In the genomic region with DNA sequence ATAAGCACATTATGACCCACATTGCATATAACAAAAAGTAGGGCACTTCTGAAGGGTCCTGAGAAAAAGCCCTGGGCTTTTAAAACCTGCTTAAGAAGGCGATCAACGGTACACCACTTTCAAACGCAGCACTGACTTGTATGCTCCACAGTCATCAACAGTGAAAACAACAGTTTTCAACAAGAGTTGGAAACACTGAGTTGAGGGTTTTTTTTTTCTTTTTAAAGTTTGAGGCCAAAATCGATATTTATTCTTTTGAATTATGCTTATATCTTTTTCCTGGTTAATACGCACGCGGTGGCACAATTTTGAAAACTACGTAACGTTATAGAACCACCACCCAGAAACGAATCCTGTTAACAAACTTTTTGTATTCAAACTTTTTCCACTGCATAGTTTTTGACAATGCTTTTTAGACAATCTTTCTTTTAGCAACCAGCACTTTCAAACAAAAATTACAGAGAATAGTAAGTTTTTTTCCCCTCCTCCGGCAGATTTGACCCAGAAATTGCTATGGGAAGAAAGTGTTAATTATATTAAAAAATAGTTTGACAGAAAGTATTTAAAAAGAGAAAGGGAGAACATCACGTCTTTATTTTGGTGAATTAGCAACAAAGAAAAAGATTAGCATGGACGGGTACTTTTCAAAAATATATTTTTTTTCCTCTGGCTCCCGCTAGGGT, we compare ENCODE assay signal across 1 cellular context.
TF ChIP-seq lines count a peak whose summit lies in the region.

No MANE protein-coding gene starts in this region.

TF ChIP-seq in IMR-90, 13 proteins besides CTCF, POLR2A, EP300 and RAD21 (continued from another document):
- TF ChIP-seq, protein P1, sequence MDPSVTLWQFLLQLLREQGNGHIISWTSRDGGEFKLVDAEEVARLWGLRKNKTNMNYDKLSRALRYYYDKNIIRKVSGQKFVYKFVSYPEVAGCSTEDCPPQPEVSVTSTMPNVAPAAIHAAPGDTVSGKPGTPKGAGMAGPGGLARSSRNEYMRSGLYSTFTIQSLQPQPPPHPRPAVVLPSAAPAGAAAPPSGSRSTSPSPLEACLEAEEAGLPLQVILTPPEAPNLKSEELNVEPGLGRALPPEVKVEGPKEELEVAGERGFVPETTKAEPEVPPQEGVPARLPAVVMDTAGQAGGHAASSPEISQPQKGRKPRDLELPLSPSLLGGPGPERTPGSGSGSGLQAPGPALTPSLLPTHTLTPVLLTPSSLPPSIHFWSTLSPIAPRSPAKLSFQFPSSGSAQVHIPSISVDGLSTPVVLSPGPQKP (IDR thresholded peaks at IDR 0.05; ENCODE audit: borderline replicate concordance, low read depth, low read length): no peak
- TF ChIP-seq FOS (IDR thresholded peaks at IDR 0.05; ENCODE audit: low read depth, low read length) (no peak), MAFK (IDR thresholded peaks at IDR 0.05; ENCODE audit: low read depth, low read length) (no peak), CEBPB (IDR thresholded peaks at IDR 0.05; ENCODE audit: low read depth, low read length) (no peak), RFX5 (IDR thresholded peaks at IDR 0.05; ENCODE audit: low read depth, low read length) (no peak), SMC3 (IDR thresholded peaks at IDR 0.05; ENCODE audit: low read depth, low read length) (no peak), MXI1 (IDR thresholded peaks at IDR 0.05; ENCODE audit: borderline replicate concordance, low read depth, low read length) (no peak), RCOR1 (IDR thresholded peaks at IDR 0.05; ENCODE audit: insufficient replicate concordance, low read length) (no peak), CHD1 (IDR thresholded peaks at IDR 0.05; ENCODE audit: low read depth, low read length) (no peak)
- TF ChIP-seq, protein P2, sequence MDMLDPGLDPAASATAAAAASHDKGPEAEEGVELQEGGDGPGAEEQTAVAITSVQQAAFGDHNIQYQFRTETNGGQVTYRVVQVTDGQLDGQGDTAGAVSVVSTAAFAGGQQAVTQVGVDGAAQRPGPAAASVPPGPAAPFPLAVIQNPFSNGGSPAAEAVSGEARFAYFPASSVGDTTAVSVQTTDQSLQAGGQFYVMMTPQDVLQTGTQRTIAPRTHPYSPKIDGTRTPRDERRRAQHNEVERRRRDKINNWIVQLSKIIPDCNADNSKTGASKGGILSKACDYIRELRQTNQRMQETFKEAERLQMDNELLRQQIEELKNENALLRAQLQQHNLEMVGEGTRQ (IDR thresholded peaks at IDR 0.05; ENCODE audit: low read depth, low read length): no peak
TF ChIP-seq in IMR-90: peak in this region for 0.
